In genomic region chr20:1965520-1966278, GRCh38 we compare ENCODE assay signal across 8 cellular contexts. TPM values are rescaled to one million over a fixed set of nuclear protein-coding genes. Genes with fewer than 3 reads are reported as not detected.
DNase-seq lines count a peak whose midpoint lies in the region; ATAC-seq, FAIRE-seq and TF ChIP-seq lines count a peak whose summit lies in the region.

No MANE protein-coding gene starts in this region.

- no peak overlapping the region for H3K4me3 ChIP-seq in DND-41 (ENCODE audit: low read depth in 1 of 2, low read length in 2 of 2)

- DNase-seq in DND-41 (peak; percentile 81), HTR-8/SVneo (ENCODE audit: insufficient read length, low spot score) (peak; percentile 76), OCI-M1 (lab: John Stamatoyannopoulos, UW) (peak; percentile 85), fibroblast of gingiva (ENCODE audit: low read depth) (peak; percentile 28)
- DNase-seq in activated T-cell treated with anti-CD3 and anti-CD28 coated beads, Interleukin-2, amount 50 U/mL, for 4 hours = peak; percentile 81
- DNase-seq in natural killer cell treated with Interleukin-12 subunit alpha and Interleukin-12 subunit beta and Interleukin-15 and Interleukin-18, amount 100 ng/mL, for 72 hours (ENCODE audit: low spot score) = peak; percentile 70

- no peaks in the 10 kb centered on the region for H3K9me3 Mint-ChIP-seq in activated T-cell treated with anti-CD3 and anti-CD28 coated beads, Interleukin-2, amount 50 U/mL, for 4 hours
- H3K9me3 Mint-ChIP-seq in natural killer cell treated with Interleukin-12 subunit alpha and Interleukin-12 subunit beta and Interleukin-15 and Interleukin-18, amount 100 ng/mL, for 72 hours = no peaks in the 10 kb centered on the region
- H3K9me3 Mint-ChIP-seq in stimulated activated memory B cell treated with anti-CD40 and anti-IgM and Interleukin-4, amounts not matched to agents 10 μg/mL and 1 μg/mL and 100 μg/mL, for 72 hours = no peaks in the 10 kb centered on the region

- peaks cover 8% of the 10 kb centered on the region for H3K4me1 Mint-ChIP-seq in activated T-cell treated with anti-CD3 and anti-CD28 coated beads, Interleukin-2, amount 50 U/mL, for 4 hours (ENCODE audit: low read depth)
- peaks cover 9 to 12% of the 10 kb centered on the region in 2 donors for H3K4me1 Mint-ChIP-seq in natural killer cell treated with Interleukin-12 subunit alpha and Interleukin-12 subunit beta and Interleukin-15 and Interleukin-18, amount 100 ng/mL, for 72 hours (ENCODE audit: low read depth in 2 of 2)
- H3K4me1 Mint-ChIP-seq in stimulated activated memory B cell treated with anti-CD40 and anti-IgM and Interleukin-4, amounts not matched to agents 10 μg/mL and 1 μg/mL and 100 μg/mL, for 72 hours = peaks cover 17% of the 10 kb centered on the region

- H3K79me2 ChIP-seq in DND-41 (ENCODE audit: insufficient read depth, low read length) = no peaks in the 10 kb centered on the region

- H3K36me3 Mint-ChIP-seq in activated T-cell treated with anti-CD3 and anti-CD28 coated beads, Interleukin-2, amount 50 U/mL, for 4 hours (ENCODE audit: insufficient read depth) = no peaks in the 10 kb centered on the region
- H3K36me3 Mint-ChIP-seq in natural killer cell treated with Interleukin-12 subunit alpha and Interleukin-12 subunit beta and Interleukin-15 and Interleukin-18, amount 100 ng/mL, for 72 hours = no peaks in the 10 kb centered on the region
- no peaks in the 10 kb centered on the region for H3K36me3 Mint-ChIP-seq in stimulated activated memory B cell treated with anti-CD40 and anti-IgM and Interleukin-4, amounts not matched to agents 10 μg/mL and 1 μg/mL and 100 μg/mL, for 72 hours

- H3K27ac ChIP-seq in DND-41 (ENCODE audit: low read length) = no peak overlapping the region

- H4K20me1 ChIP-seq in DND-41 (ENCODE audit: insufficient read depth, low read length) = peaks cover 10% of the 10 kb centered on the region

- H3K9ac ChIP-seq in DND-41 (ENCODE audit: low read depth, low read length) = no peak overlapping the region

- H3K27me3 ChIP-seq in DND-41 (ENCODE audit: insufficient read depth, low read length, poor library complexity) = peaks cover 23% of the 10 kb centered on the region

- H3K27ac Mint-ChIP-seq in natural killer cell treated with Interleukin-12 subunit alpha and Interleukin-12 subunit beta and Interleukin-15 and Interleukin-18, amount 100 ng/mL, for 72 hours = peak overlapping the region in 1 of 2 donors; percentile 44
- peak overlapping the region; percentile 79 for H3K27ac Mint-ChIP-seq in stimulated activated memory B cell treated with anti-CD40 and anti-IgM and Interleukin-4, amounts not matched to agents 10 μg/mL and 1 μg/mL and 100 μg/mL, for 72 hours

- peaks cover 6% of the 10 kb centered on the region; the same call in 1 of the 2 replicates for H3K4me1 ChIP-seq in DND-41 (ENCODE audit: insufficient read depth, low read length)

- FAIRE-seq in HTR-8/SVneo (lab: Jason Lieb, UNC) = peak; percentile 84

- peaks cover 25% of the 10 kb centered on the region for H3K27me3 Mint-ChIP-seq in activated T-cell treated with anti-CD3 and anti-CD28 coated beads, Interleukin-2, amount 50 U/mL, for 4 hours (ENCODE audit: low read depth)
- H3K27me3 Mint-ChIP-seq in natural killer cell treated with Interleukin-12 subunit alpha and Interleukin-12 subunit beta and Interleukin-15 and Interleukin-18, amount 100 ng/mL, for 72 hours = peaks cover 33 to 59% of the 10 kb centered on the region in 2 donors
- no peaks in the 10 kb centered on the region for H3K27me3 Mint-ChIP-seq in stimulated activated memory B cell treated with anti-CD40 and anti-IgM and Interleukin-4, amounts not matched to agents 10 μg/mL and 1 μg/mL and 100 μg/mL, for 72 hours

- H3K9me3 ChIP-seq in DND-41 (ENCODE audit: insufficient read depth, low read length, severe bottlenecking) = no peaks in the 10 kb centered on the region

- peak overlapping the region; percentile 71 for H3K4me3 Mint-ChIP-seq in activated T-cell treated with anti-CD3 and anti-CD28 coated beads, Interleukin-2, amount 50 U/mL, for 4 hours
- H3K4me3 Mint-ChIP-seq in natural killer cell treated with Interleukin-12 subunit alpha and Interleukin-12 subunit beta and Interleukin-15 and Interleukin-18, amount 100 ng/mL, for 72 hours = peak overlapping the region; percentile 76
- peak overlapping the region; percentile 65 for H3K4me3 Mint-ChIP-seq in stimulated activated memory B cell treated with anti-CD40 and anti-IgM and Interleukin-4, amounts not matched to agents 10 μg/mL and 1 μg/mL and 100 μg/mL, for 72 hours

- ATAC-seq in DND-41 (ENCODE audit: insufficient read depth, low read depth) (peak; percentile 97), HG03520 (IDR thresholded peaks at IDR 0.05; ENCODE audit: unreplicated experiment) (no peak)
- ATAC-seq in activated T-cell treated with anti-CD3 and anti-CD28 coated beads, Interleukin-2, amount 50 U/mL, for 4 hours = peak; percentile 90
- peak; percentile 53 to 66 for ATAC-seq in natural killer cell treated with Interleukin-12 subunit alpha and Interleukin-12 subunit beta and Interleukin-15 and Interleukin-18, amount 100 ng/mL, for 72 hours
- ATAC-seq in stimulated activated memory B cell treated with anti-CD40 and anti-IgM and Interleukin-4, amounts not matched to agents 10 μg/mL and 1 μg/mL and 100 μg/mL, for 72 hours = peak; percentile 88

- H3K36me3 ChIP-seq in DND-41 (ENCODE audit: insufficient read depth, low read length) = no peaks in the 10 kb centered on the region

- H2AFZ ChIP-seq in DND-41 (ENCODE audit: low read depth, low read length) = peak overlapping the region; percentile 37; the same call in 1 of the 2 replicates

- no peak overlapping the region for H3K4me2 ChIP-seq in DND-41 (ENCODE audit: insufficient read depth, low read length)

- peak; percentile 98 for TF ChIP-seq CTCF in DND-41 (IDR thresholded peaks at IDR 0.05; ENCODE audit: borderline replicate concordance, extremely low read depth, low read length, poor library complexity, severe bottlenecking)

RNA-seq across cellular contexts. Expression of gene PDYN, which starts 28.2 kb away (rescaled TPM):
- total RNA-seq in activated T-cell treated with anti-CD3 and anti-CD28 coated beads, Interleukin-2, amount 50 U/mL, for 4 hours = not detected
- not detected for total RNA-seq in natural killer cell treated with Interleukin-12 subunit alpha and Interleukin-12 subunit beta and Interleukin-15 and Interleukin-18, amount 100 ng/mL, for 72 hours

Comparison
In these comparisons a context has a peak if more than half of its experiments do, and no peak if none do; other contexts are left out.
1. DNase-seq: peak in every context shown above with its lines; median percentile 85 in OCI-M1; 81 in DND-41; 81 in activated T-cell treated with anti-CD3 and anti-CD28 coated beads, Interleukin-2, amount 50 U/mL, for 4 hours; 76 in HTR-8/SVneo; 70 in natural killer cell treated with Interleukin-12 subunit alpha and Interleukin-12 subunit beta and Interleukin-15 and Interleukin-18, amount 100 ng/mL, for 72 hours; 28 in fibroblast of gingiva.